Comparison of ENCODE assay signal across 14 cellular contexts in genomic region chr3:126034481-126035361, GRCh38. TPM values are rescaled to one million over a fixed set of nuclear protein-coding genes. Genes with fewer than 3 reads are reported as not detected.
A peak's percentile ranks its signal among the peaks of the same experiment; 100 is the strongest.
DNase-seq lines count a peak whose midpoint lies in the region; ATAC-seq and TF ChIP-seq lines count a peak whose summit lies in the region.
"Had no signal": no experiment of that assay in that cellular context is flagged by ENCODE, and none has a peak within 500 bp of the region (broad histone marks: within the 10 kb centered on the region; RNA-seq: fewer than 3 reads in every experiment).

No MANE protein-coding gene starts in this region.

- no peaks in the 10 kb centered on the region for H4K20me1 ChIP-seq in mammary epithelial cell (ENCODE audit: insufficient read depth, low read length)

- intact Hi-C loops in mammary epithelial cell (cut with micrococcal nuclease): no loop called here
- intact Hi-C loops in breast epithelium (cut with DNase I; ENCODE audit: low total_unique reads): no loop called here

- H3K4me2 ChIP-seq in mammary epithelial cell (ENCODE audit: insufficient read depth, low read depth, low read length): no peak overlapping the region
- H3K4me2 ChIP-seq: KMS-11 had no signal

- in situ Hi-C loops in mammary epithelial cell (cut with MboI; ENCODE audit: low sequenced_read_pairs in 2 of 2): no loop called here

- H3K9me3 ChIP-seq in mammary epithelial cell (replicated peaks; ENCODE audit: insufficient read depth, low read length): peaks cover 3% of the 10 kb centered on the region
- H3K9me3 ChIP-seq in breast epithelium: no peaks in the 10 kb centered on the region
- H3K9me3 ChIP-seq in upper lobe of left lung: no peaks in the 10 kb centered on the region
- H3K9me3 ChIP-seq: lower lobe of right lung, pancreas had no signal

- H3K27ac ChIP-seq in mammary epithelial cell (ENCODE audit: insufficient read depth, low read depth, low read length) (no peak overlapping the region), breast epithelium (no peak overlapping the region), upper lobe of left lung (no peak overlapping the region)
- H3K27ac ChIP-seq: KMS-11, lower lobe of right lung, pancreas had no signal

- no peak overlapping the region for H3K4me3 ChIP-seq in mammary epithelial cell (replicated peaks in 1 of 3; ENCODE audit: insufficient read depth in 1 of 3, low read depth in 2 of 3, low read length in 3 of 3)
- no peak overlapping the region for H3K4me3 ChIP-seq in breast epithelium
- no peak overlapping the region for H3K4me3 ChIP-seq in fibroblast of the aortic adventitia (ENCODE audit: low read depth, low read length)
- H3K4me3 ChIP-seq in upper lobe of left lung: no peak overlapping the region
- H3K4me3 ChIP-seq: lower lobe of right lung, pancreas had no signal

- TF ChIP-seq CTCF in mammary epithelial cell (conservative IDR thresholded peaks at IDR 0.05 in 1 of 2, IDR thresholded peaks at IDR 0.05 in 1 of 2; ENCODE audit: extremely low read depth in 1 of 2, insufficient read depth in 1 of 2, low read depth in 1 of 2, low read length in 2 of 2) (no peak), breast epithelium (IDR thresholded peaks at IDR 0.05) (no peak), fibroblast of the aortic adventitia (IDR thresholded peaks at IDR 0.05; ENCODE audit: insufficient read depth, low read length) (no peak), upper lobe of left lung (IDR thresholded peaks at IDR 0.05) (no peak)

- BruUV-seq in mammary epithelial cell (replicated peaks; lab: Mats Ljungman, UMichigan): no TSS peak

- H3K79me2 ChIP-seq in mammary epithelial cell (ENCODE audit: insufficient read depth, low read length): no peaks in the 10 kb centered on the region

- peak; percentile 23 to 54 for ATAC-seq in upper lobe of left lung (ENCODE audit: low FRiP score in 2 of 2)
- no peak for ATAC-seq in HG02678 (IDR thresholded peaks at IDR 0.05; ENCODE audit: unreplicated experiment)
- ATAC-seq: pancreas had no signal

- no peak overlapping the region for H3K9ac ChIP-seq in mammary epithelial cell (ENCODE audit: insufficient read depth, low read length)
- H3K9ac ChIP-seq: KMS-11 had no signal

- CTCF ChIA-PET in mammary epithelial cell (lab: Charles Lee; ENCODE audit: low non-redundant PET): no interaction called here

- dilution Hi-C loops in mammary epithelial cell (cut with HindIII; ENCODE audit: low sequenced_read_pairs): no loop called here

- H3K36me3 ChIP-seq in mammary epithelial cell (ENCODE audit: insufficient read depth, low read length) (no peaks in the 10 kb centered on the region), breast epithelium (no peaks in the 10 kb centered on the region), upper lobe of left lung (peaks cover 0 to 18% (median 3%) of the 10 kb centered on the region in 4 donors)
- H3K36me3 ChIP-seq: pancreas had no signal

- H3K4me1 ChIP-seq in mammary epithelial cell (ENCODE audit: insufficient read depth, low read length) (peaks cover 6% of the 10 kb centered on the region), breast epithelium (no peaks in the 10 kb centered on the region), upper lobe of left lung (no peaks in the 10 kb centered on the region)
- H3K4me1 ChIP-seq: lower lobe of right lung, pancreas had no signal

- TF ChIP-seq EP300 in upper lobe of left lung (IDR thresholded peaks at IDR 0.05): no peak

- no peaks in the 10 kb centered on the region for H3K27me3 ChIP-seq in mammary epithelial cell (ENCODE audit: insufficient read depth, low read length)
- H3K27me3 ChIP-seq in breast epithelium: no peaks in the 10 kb centered on the region
- H3K27me3 ChIP-seq in upper lobe of left lung: no peaks in the 10 kb centered on the region
- H3K27me3 ChIP-seq: pancreas had no signal

- WGBS in mammary epithelial cell (ENCODE audit: low coverage, missing lambda C conversion rate): 79% methylated on average over 11 of the region's 11 CpGs
- WGBS in upper lobe of left lung, 2 donors: 82% methylated on average over 11 of the region's 11 CpGs

- TF ChIP-seq POLR2A in breast epithelium (IDR thresholded peaks at IDR 0.05) (no peak), upper lobe of left lung (IDR thresholded peaks at IDR 0.05) (no peak)

- DNase-seq in mammary epithelial cell: peak; percentile 51
- DNase-seq in breast epithelium (ENCODE audit: low spot score in 2 of 2): no peak
- peak; percentile 41 for DNase-seq in SK-N-DZ (ENCODE audit: low spot score)
- DNase-seq in fibroblast of the aortic adventitia (ENCODE audit: low read depth): peak; percentile 24
- DNase-seq in upper lobe of left lung: peak in 1 of 2 donors; percentile 12
- DNase-seq in GDM1 (lab: John Stamatoyannopoulos, UW): no peak
- no peak for DNase-seq in stimulated activated CD4-positive, alpha-beta T cell treated with anti-CD3 and anti-CD28 coated beads, Interleukin-1b, Interleukin-23, amount 100 ng/mL, for 48 hours
- DNase-seq: AML-193, glutamatergic neuron, lower lobe of right lung, NCI-H1930, pancreas had no signal

- H2AFZ ChIP-seq in mammary epithelial cell (ENCODE audit: low read depth, low read length): no peak overlapping the region

RNA-seq across cellular contexts. Expression of gene SLC41A3, which starts 49.2 kb away (rescaled TPM):
- total RNA-seq in mammary epithelial cell: 10 to 100 TPM; 25.1 to 43.0 TPM
- 43.6 TPM for polyA plus RNA-seq in mammary epithelial cell
- 43.8 TPM for polyA minus RNA-seq in mammary epithelial cell
- 10 to 100 TPM; 42.6 to 53.7 (median 50.1) TPM for total RNA-seq in breast epithelium
- polyA plus RNA-seq in SK-N-DZ (2014; cell fraction: cytosol; rRNA removed): 25.8 and 31.9 TPM in 2 replicates
- polyA plus RNA-seq in SK-N-DZ (2014; cell fraction: nucleus; rRNA removed): 52.5 and 76.5 TPM in 2 replicates
- 40.0 and 65.7 TPM in 2 replicates for total RNA-seq in fibroblast of the aortic adventitia (ENCODE audit: low replicate concordance)
- total RNA-seq in upper lobe of left lung: 10 to 100 TPM; 17.1 to 40.1 (median 32.3) TPM

Comparison
In these comparisons a context has a peak if more than half of its experiments do, and no peak if none do; other contexts are left out.
1. DNase-seq: peak in mammary epithelial cell (single experiment), SK-N-DZ (single experiment) and fibroblast of the aortic adventitia (single experiment); none in breast epithelium (0 of 2), GDM1 (single experiment) and stimulated activated CD4-positive, alpha-beta T cell treated with anti-CD3 and anti-CD28 coated beads, Interleukin-1b, Interleukin-23, amount 100 ng/mL, for 48 hours (single experiment).